ENCODE assay signal across 21 cellular contexts in genomic region chr5:110909415-110909814, GRCh38.
DNase-seq lines count a peak whose midpoint lies in the region; ATAC-seq and TF ChIP-seq lines count a peak whose summit lies in the region.
"Had no signal": no experiment of that assay in that cellular context is flagged by ENCODE, and none has a peak within 500 bp of the region (broad histone marks: within the 10 kb centered on the region; RNA-seq: fewer than 3 reads in every experiment).

No MANE protein-coding gene starts in this region.

- H3K4me1 Mint-ChIP-seq in stimulated activated naive CD8-positive, alpha-beta T cell treated with anti-CD3 and anti-CD28 coated beads, Interleukin-15, amount 100 ng/mL, for 72 hours, result no peaks in the 10 kb centered on the region
- H3K4me1 Mint-ChIP-seq: nephron progenitor cell had no signal

- H3K4me3 Mint-ChIP-seq in stimulated activated naive CD8-positive, alpha-beta T cell treated with anti-CD3 and anti-CD28 coated beads, Interleukin-15, amount 100 ng/mL, for 72 hours, result no peak overlapping the region
- H3K4me3 Mint-ChIP-seq: nephron progenitor cell had no signal

- H3K9ac ChIP-seq in adipocyte (ENCODE audit: low read length), result no peak overlapping the region
- H3K9ac ChIP-seq in Karpas-422 (ENCODE audit: low read length), result no peak overlapping the region
- H3K9ac ChIP-seq: BLaER1 had no signal

- peaks cover 20% of the 10 kb centered on the region for H3K27me3 Mint-ChIP-seq in stimulated activated naive CD8-positive, alpha-beta T cell treated with anti-CD3 and anti-CD28 coated beads, Interleukin-15, amount 100 ng/mL, for 72 hours

- peaks cover 3% of the 10 kb centered on the region for H3K9me3 ChIP-seq in adipocyte (ENCODE audit: control insufficient read depth, low read length)
- H3K9me3 ChIP-seq in Karpas-422 (ENCODE audit: low read length), result no peaks in the 10 kb centered on the region
- H3K9me3 ChIP-seq: A549, BLaER1 had no signal

- no peak overlapping the region for H3K4me2 ChIP-seq in Karpas-422 (ENCODE audit: low read depth, low read length, poor library complexity, severe bottlenecking)
- H3K4me2 ChIP-seq: A549, BLaER1 had no signal

- no peak overlapping the region for H3K27ac Mint-ChIP-seq in stimulated activated naive CD8-positive, alpha-beta T cell treated with anti-CD3 and anti-CD28 coated beads, Interleukin-15, amount 100 ng/mL, for 72 hours
- H3K27ac Mint-ChIP-seq: nephron progenitor cell had no signal

- H3K4me3 ChIP-seq in adipocyte (ENCODE audit: low read length), result no peak overlapping the region
- no peak overlapping the region for H3K4me3 ChIP-seq in urinary bladder (ENCODE audit: low read depth, low read length)
- H3K4me3 ChIP-seq in Karpas-422 (ENCODE audit: low read length), result no peak overlapping the region
- H3K4me3 ChIP-seq: A549, BLaER1 had no signal

- ATAC-seq in stimulated activated naive CD8-positive, alpha-beta T cell treated with anti-CD3 and anti-CD28 coated beads, Interleukin-15, amount 100 ng/mL, for 72 hours, result peak; percentile 65
- no peak for ATAC-seq in stimulated activated naive CD8-positive, alpha-beta T cell treated with anti-CD3 and anti-CD28 coated beads, Interleukin-15, Interleukin-2, amounts not matched to agents 100 U/mL and 50 U/mL, for 24 hours
- ATAC-seq in HG03432 (IDR thresholded peaks at IDR 0.05; ENCODE audit: unreplicated experiment), result peak; percentile 79
- ATAC-seq: A549 had no signal

- no peak for TF ChIP-seq POLR2A in erythroblast (IDR thresholded peaks at IDR 0.05; ENCODE audit: low read length)

- H3K27me3 ChIP-seq in adipocyte (replicated peaks; ENCODE audit: control insufficient read depth, insufficient read depth, low read length) (no peaks in the 10 kb centered on the region), Karpas-422 (ENCODE audit: low read length) (no peaks in the 10 kb centered on the region)
- H3K27me3 ChIP-seq: BLaER1 had no signal

- no peaks in the 10 kb centered on the region for H3K9me2 ChIP-seq in Karpas-422 (replicated peaks; ENCODE audit: insufficient read depth, low read length)

- no peak overlapping the region for H2AFZ ChIP-seq in Karpas-422 (ENCODE audit: low read length)

- H3K27ac ChIP-seq in urinary bladder (ENCODE audit: low read depth), result peak overlapping the region; percentile 18
- H3K27ac ChIP-seq in Karpas-422 (ENCODE audit: low read length), result no peak overlapping the region
- H3K27ac ChIP-seq: A549, BLaER1 had no signal

- H3K36me3 ChIP-seq in adipocyte (ENCODE audit: control insufficient read depth, insufficient read depth, low read length, severe bottlenecking) (no peaks in the 10 kb centered on the region), urinary bladder (ENCODE audit: insufficient read depth) (no peaks in the 10 kb centered on the region), Karpas-422 (ENCODE audit: insufficient read depth, low read length) (no peaks in the 10 kb centered on the region)
- H3K36me3 ChIP-seq: BLaER1 had no signal

- H3K4me1 ChIP-seq in adipocyte (ENCODE audit: control insufficient read depth, insufficient read depth, low read length) (peaks cover 23% of the 10 kb centered on the region), urinary bladder (ENCODE audit: insufficient read depth) (no peaks in the 10 kb centered on the region), Karpas-422 (ENCODE audit: low read length) (no peaks in the 10 kb centered on the region)
- H3K4me1 ChIP-seq: A549, BLaER1 had no signal

- H3K79me2 ChIP-seq in Karpas-422 (ENCODE audit: low read length), result no peaks in the 10 kb centered on the region

- no peaks in the 10 kb centered on the region for H4K20me1 ChIP-seq in Karpas-422 (ENCODE audit: insufficient read depth, low read depth, low read length)
- H4K20me1 ChIP-seq: BLaER1 had no signal

- peaks cover 0 to 7% of the 10 kb centered on the region in 2 donors for H3K9me3 Mint-ChIP-seq in stimulated activated naive CD8-positive, alpha-beta T cell treated with anti-CD3 and anti-CD28 coated beads, Interleukin-15, amount 100 ng/mL, for 72 hours

- WGBS in urinary bladder, result 87% methylated on average over 1 of the region's 1 CpG

- no peak for DNase-seq in stimulated activated naive CD8-positive, alpha-beta T cell treated with anti-CD3 and anti-CD28 coated beads, Interleukin-15, amount 100 ng/mL, for 72 hours
- DNase-seq in stimulated activated naive CD8-positive, alpha-beta T cell treated with anti-CD3 and anti-CD28 coated beads, Interleukin-15, Interleukin-2, amounts not matched to agents 100 U/mL and 50 U/mL, for 24 hours, result no peak
- DNase-seq in adipocyte (ENCODE audit: low read depth), result peak; percentile 5
- DNase-seq in erythroblast (lab: John Stamatoyannopoulos, UW), result no peak
- no peak for DNase-seq in NCI-H2227 (lab: John Stamatoyannopoulos, UW; ENCODE audit: unreplicated experiment)
- no peak for DNase-seq in Karpas-422
- DNase-seq: activated CD4-positive, alpha-beta T cell treated with anti-CD3 and anti-CD28 coated beads, Interleukin-2, amount 50 U/mL, for 48 hours; activated CD4-positive, CD25-positive, alpha-beta regulatory T cell; activated gamma-delta T cell treated with Interleukin-2 at 50 U/mL for 16 hours; Calu3; left ventricle myocardium superior; NCI-H2171; NCI-H524 treated with DMSO at 0.1 percent for 48 hours; nephron progenitor cell; posterior cingulate gyrus; substantia nigra; T-helper 9 cell had no signal
